Comparison of ENCODE assay signal across 20 cellular contexts in the genomic region with DNA sequence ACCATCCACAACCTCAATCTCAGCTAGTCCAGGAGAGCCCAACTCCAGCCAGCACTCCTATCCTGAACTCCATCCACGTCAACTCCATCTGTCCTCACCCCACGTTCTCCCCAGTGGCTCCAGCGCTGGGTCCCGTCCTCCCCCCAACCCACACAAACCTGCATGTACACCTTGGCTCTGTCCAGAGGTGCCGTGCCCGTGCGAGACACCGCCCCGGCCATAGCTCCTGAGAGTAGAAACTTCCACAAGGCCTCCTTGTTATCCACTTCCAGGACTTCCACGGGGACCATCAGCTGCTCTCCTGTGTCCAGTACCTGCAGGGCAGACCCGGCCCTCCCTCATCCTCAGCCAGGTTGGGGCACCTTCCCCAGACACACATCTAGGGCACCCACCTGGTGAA. TPM values are rescaled to one million over a fixed set of nuclear protein-coding genes. Genes with fewer than 3 reads are reported as not detected.
DNase-seq lines count a peak whose midpoint lies in the region; ATAC-seq and TF ChIP-seq lines count a peak whose summit lies in the region.
"Had no signal": no experiment of that assay in that cellular context is flagged by ENCODE, and none has a peak within 500 bp of the region (broad histone marks: within the 10 kb centered on the region; RNA-seq: fewer than 3 reads in every experiment).

No MANE protein-coding gene starts in this region.

- intact Hi-C loops in Right ventricle myocardium superior (cut with DNase I): no loop called here

- no peak for TF ChIP-seq CTCF in omental fat pad (IDR thresholded peaks at IDR 0.05)

- CTCF ChIA-PET in activated CD8-positive, alpha-beta memory T cell treated with anti-CD3 and anti-CD28 coated beads, Interleukin-2, amount 10 ng/mL, durations not matched to agents 7 days and 5 days (lab: Charles Lee): interaction anchor here (1.2 kb wide), 1 partner anchor 28 kb away, joined by 3 read pairs; a partner anchor contains a TSS

- H3K9me3 Mint-ChIP-seq in activated CD8-positive, alpha-beta memory T cell treated with anti-CD3 and anti-CD28 coated beads, Interleukin-2, amount 10 ng/mL, durations not matched to agents 7 days and 5 days (ENCODE audit: low read depth): no peaks in the 10 kb centered on the region
- H3K9me3 Mint-ChIP-seq in IgD-negative memory B cell: no peaks in the 10 kb centered on the region
- H3K9me3 Mint-ChIP-seq: CD4-positive, alpha-beta memory T cell had no signal

- ATAC-seq in activated CD8-positive, alpha-beta memory T cell treated with anti-CD3 and anti-CD28 coated beads, Interleukin-2, amount 10 ng/mL, durations not matched to agents 7 days and 5 days: peak; percentile 6
- ATAC-seq in esophagus mucosa: peak; percentile 12
- peak; percentile 17 for ATAC-seq in omental fat pad (ENCODE audit: low FRiP score)
- no peak for ATAC-seq in Right ventricle myocardium superior (ENCODE audit: poor library complexity)

- no peak overlapping the region for H3K4me3 Mint-ChIP-seq in activated CD8-positive, alpha-beta memory T cell treated with anti-CD3 and anti-CD28 coated beads, Interleukin-2, amount 10 ng/mL, durations not matched to agents 7 days and 5 days
- no peak overlapping the region for H3K4me3 Mint-ChIP-seq in IgD-negative memory B cell

- H3K36me3 Mint-ChIP-seq in activated CD8-positive, alpha-beta memory T cell treated with anti-CD3 and anti-CD28 coated beads, Interleukin-2, amount 10 ng/mL, durations not matched to agents 7 days and 5 days: no peaks in the 10 kb centered on the region
- no peaks in the 10 kb centered on the region for H3K36me3 Mint-ChIP-seq in IgD-negative memory B cell
- H3K36me3 Mint-ChIP-seq: CD4-positive, alpha-beta memory T cell had no signal

- no peak overlapping the region for H3K27ac Mint-ChIP-seq in activated CD8-positive, alpha-beta memory T cell treated with anti-CD3 and anti-CD28 coated beads, Interleukin-2, amount 10 ng/mL, durations not matched to agents 7 days and 5 days
- peak overlapping the region in 2 of 3 donors; percentile 10 to 53 for H3K27ac Mint-ChIP-seq in IgD-negative memory B cell
- H3K27ac Mint-ChIP-seq: CD4-positive, alpha-beta memory T cell had no signal

- no peak for DNase-seq in activated CD8-positive, alpha-beta memory T cell treated with anti-CD3 and anti-CD28 coated beads, Interleukin-2, amount 10 ng/mL, durations not matched to agents 7 days and 5 days
- no peak for DNase-seq in activated CD8-positive, alpha-beta memory T cell treated with anti-CD3 and anti-CD28 coated beads for 24 hours
- no peak for DNase-seq in omental fat pad (ENCODE audit: low spot score)
- no peak for DNase-seq in NCI-H526 (lab: John Stamatoyannopoulos, UW)
- no peak for DNase-seq in 8988T
- DNase-seq in Right ventricle myocardium superior: no peak
- DNase-seq: C1 segment of cervical spinal cord, Calu3, COR-L47, DMS53, DMS79 treated with DMSO at 0.1 percent for 48 hours, GOT3, H7, HCEC 1CT had no signal

- H3K4me1 Mint-ChIP-seq in activated CD8-positive, alpha-beta memory T cell treated with anti-CD3 and anti-CD28 coated beads, Interleukin-2, amount 10 ng/mL, durations not matched to agents 7 days and 5 days: peaks cover 12% of the 10 kb centered on the region
- no peaks in the 10 kb centered on the region for H3K4me1 Mint-ChIP-seq in IgD-negative memory B cell

- H3K27me3 Mint-ChIP-seq in activated CD8-positive, alpha-beta memory T cell treated with anti-CD3 and anti-CD28 coated beads, Interleukin-2, amount 10 ng/mL, durations not matched to agents 7 days and 5 days: no peaks in the 10 kb centered on the region
- no peaks in the 10 kb centered on the region for H3K27me3 Mint-ChIP-seq in IgD-negative memory B cell
- H3K27me3 Mint-ChIP-seq: CD4-positive, alpha-beta memory T cell had no signal

RNA-seq across cellular contexts. Expression of a gene that starts 1.7 kb away (rescaled TPM):
- under 1 TPM; 0.44 to 0.52 TPM for total RNA-seq in activated CD8-positive, alpha-beta memory T cell treated with anti-CD3 and anti-CD28 coated beads, Interleukin-2, amount 10 ng/mL, durations not matched to agents 7 days and 5 days
- not detected for polyA plus RNA-seq in IgD-negative memory B cell
- total RNA-seq in esophagus mucosa (0.36 TPM), omental fat pad (not detected), Right ventricle myocardium superior (not detected)
- total RNA-seq: CD4-positive, alpha-beta memory T cell had no signal
- polyA plus RNA-seq: CD4-positive, alpha-beta memory T cell had no signal

RNA-seq across cellular contexts. Expression of a gene that starts 7.3 kb away (rescaled TPM):
- 100 to 1,000 TPM; 341 to 364 TPM for total RNA-seq in activated CD8-positive, alpha-beta memory T cell treated with anti-CD3 and anti-CD28 coated beads, Interleukin-2, amount 10 ng/mL, durations not matched to agents 7 days and 5 days
- polyA plus RNA-seq in IgD-negative memory B cell: 18.7 TPM
- total RNA-seq in esophagus mucosa (148 TPM), omental fat pad (100 to 1,000 TPM in 1 of 4 donors, 10 to 100 TPM in 3; 67.4 to 125 (median 78.3) TPM), Right ventricle myocardium superior (80.8 TPM)

RNA-seq across cellular contexts. Expression of a gene that starts 27.7 kb away (rescaled TPM):
- 10 to 100 TPM; 25.2 to 27.9 TPM for total RNA-seq in activated CD8-positive, alpha-beta memory T cell treated with anti-CD3 and anti-CD28 coated beads, Interleukin-2, amount 10 ng/mL, durations not matched to agents 7 days and 5 days
- 28.2 TPM for polyA plus RNA-seq in IgD-negative memory B cell
- total RNA-seq in esophagus mucosa: 31.1 TPM
- 10 to 100 TPM; 24.6 to 28.7 (median 26.3) TPM for total RNA-seq in omental fat pad
- 87.0 TPM for total RNA-seq in Right ventricle myocardium superior

RNA-seq across cellular contexts. Expression of a gene that starts 32.2 kb away (rescaled TPM):
- under 1 TPM; 0.45 to 0.55 TPM for total RNA-seq in activated CD8-positive, alpha-beta memory T cell treated with anti-CD3 and anti-CD28 coated beads, Interleukin-2, amount 10 ng/mL, durations not matched to agents 7 days and 5 days
- polyA plus RNA-seq in IgD-negative memory B cell: 4.2 TPM
- 37.3 TPM for total RNA-seq in esophagus mucosa
- 1 to 10 TPM in 2 of 4 donors, under 1 TPM in 1, not detected in 1; 0.82 to 6.2 (median 1.1) TPM for total RNA-seq in omental fat pad
- total RNA-seq in Right ventricle myocardium superior: not detected
- total RNA-seq: A172, A673 had no signal
- polyA plus RNA-seq: BJ had no signal

RNA-seq across cellular contexts. Expression of a gene that starts 38.9 kb away (rescaled TPM):
- 10 to 100 TPM; 64.7 to 77.4 TPM for total RNA-seq in activated CD8-positive, alpha-beta memory T cell treated with anti-CD3 and anti-CD28 coated beads, Interleukin-2, amount 10 ng/mL, durations not matched to agents 7 days and 5 days
- polyA plus RNA-seq in IgD-negative memory B cell: 25.4 TPM
- total RNA-seq in esophagus mucosa (32.6 TPM), omental fat pad (10 to 100 TPM; 28.5 to 50.3 (median 38.6) TPM), Right ventricle myocardium superior (30.5 TPM)
